ENCODE assay signal across 1 cellular context in genomic region chr1:19762175-19762779, GRCh38.
TF ChIP-seq lines count a peak whose summit lies in the region.

No MANE protein-coding gene starts in this region.

TF ChIP-seq in endothelial cell of umbilical vein, 7 proteins besides CTCF, POLR2A, EP300 and RAD21:
- no peak for TF ChIP-seq JUN (IDR thresholded peaks at IDR 0.05; ENCODE audit: borderline replicate concordance, insufficient read depth, insufficient read length, low read depth)
- no peak for TF ChIP-seq EZH2 (IDR thresholded peaks at IDR 0.05; ENCODE audit: borderline replicate concordance, low read depth, low read length, severe bottlenecking)
- no peak for TF ChIP-seq POLR2AphosphoS5 (IDR thresholded peaks at IDR 0.05; ENCODE audit: insufficient read depth, low read depth, low read length)
- TF ChIP-seq, protein P1, sequence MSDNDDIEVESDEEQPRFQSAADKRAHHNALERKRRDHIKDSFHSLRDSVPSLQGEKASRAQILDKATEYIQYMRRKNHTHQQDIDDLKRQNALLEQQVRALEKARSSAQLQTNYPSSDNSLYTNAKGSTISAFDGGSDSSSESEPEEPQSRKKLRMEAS (IDR thresholded peaks at IDR 0.05; ENCODE audit: insufficient read depth, insufficient read length), result no peak
- no peak for TF ChIP-seq FOS (IDR thresholded peaks at IDR 0.05; ENCODE audit: borderline replicate concordance, insufficient read depth, low read length)
- TF ChIP-seq GATA2 (IDR thresholded peaks at IDR 0.05; ENCODE audit: insufficient read depth, insufficient read length, low read depth, low read length), result no peak
- no peak for TF ChIP-seq MYC (IDR thresholded peaks at IDR 0.05; ENCODE audit: low read depth, low read length)
TF ChIP-seq in endothelial cell of umbilical vein: peak in this region for 0.
